ENCODE assay signal across 9 cellular contexts in the genomic region with DNA sequence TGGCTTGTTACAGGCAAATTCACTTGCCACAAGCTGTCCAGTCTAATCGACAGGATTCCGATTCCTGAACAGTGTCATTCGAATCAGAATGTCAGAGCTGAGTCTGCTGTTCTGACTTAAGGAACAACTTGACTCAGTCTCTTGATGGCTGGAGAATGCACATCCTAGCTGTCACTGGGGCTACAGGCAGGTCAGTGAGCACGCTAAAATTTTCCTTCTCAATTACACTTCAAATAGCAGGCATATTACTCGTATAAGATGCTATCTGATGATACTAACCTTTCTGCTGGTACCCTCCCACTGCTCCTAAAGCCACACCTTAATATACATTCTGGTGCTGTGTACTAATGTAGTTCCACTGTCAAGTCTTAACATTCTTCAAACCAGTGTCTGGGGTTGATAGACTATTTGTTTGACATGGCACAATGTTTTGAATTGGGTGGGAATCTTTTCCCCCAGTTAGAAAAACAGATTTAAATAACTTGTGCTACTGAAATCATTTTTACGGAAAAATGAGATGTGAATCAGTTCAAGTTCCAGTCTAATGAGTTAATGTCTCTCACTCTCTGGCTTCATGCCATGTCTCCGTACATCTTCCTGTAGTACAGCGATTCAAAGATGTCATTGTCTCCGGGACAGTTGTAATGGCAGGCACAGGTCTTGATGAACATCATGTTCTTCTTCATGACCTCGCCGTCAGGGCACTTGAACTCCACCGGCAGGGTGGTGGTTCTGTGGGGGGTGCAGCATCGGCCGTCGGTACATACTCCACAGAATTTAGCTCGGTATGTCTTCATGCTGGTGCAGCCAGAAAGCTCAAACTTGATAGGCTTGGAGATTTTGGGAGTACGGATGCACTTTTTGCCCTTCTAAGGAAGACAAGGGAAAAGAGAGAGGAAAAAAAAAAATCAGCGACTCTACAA. TPM values are rescaled to one million over a fixed set of nuclear protein-coding genes. Genes with fewer than 3 reads are reported as not detected.
DNase-seq lines count a peak whose midpoint lies in the region; ATAC-seq and TF ChIP-seq lines count a peak whose summit lies in the region.
"Had no signal": no experiment of that assay in that cellular context is flagged by ENCODE, and none has a peak within 500 bp of the region (broad histone marks: within the 10 kb centered on the region; RNA-seq: fewer than 3 reads in every experiment).

No MANE protein-coding gene starts in this region.

- H3K4me3 ChIP-seq in AG09309 (ENCODE audit: control insufficient read depth, low read depth, low read length) (peak overlapping the region; percentile 83), SJCRH30 (peak overlapping the region; percentile 65), fibroblast of the aortic adventitia (ENCODE audit: low read depth, low read length) (peak overlapping the region; percentile 91), neuron (ENCODE audit: low read length) (peak overlapping the region; percentile 84)

- H3K9me3 ChIP-seq in SJCRH30 (replicated peaks): no peaks in the 10 kb centered on the region
- no peaks in the 10 kb centered on the region for H3K9me3 ChIP-seq in neuron (ENCODE audit: low read length)

- peaks cover 2% of the 10 kb centered on the region; the same call in 1 of the 2 replicates for H3K36me3 ChIP-seq in SJCRH30
- peaks cover 32% of the 10 kb centered on the region for H3K36me3 ChIP-seq in neuron (ENCODE audit: insufficient read depth, low read length)

- peaks cover 17% of the 10 kb centered on the region for H3K4me1 Mint-ChIP-seq in stimulated activated naive CD8-positive, alpha-beta T cell treated with anti-CD3 and anti-CD28 coated beads, Interleukin-15, amount 100 ng/mL, for 72 hours

- no peaks in the 10 kb centered on the region for H3K9me3 Mint-ChIP-seq in stimulated activated naive CD8-positive, alpha-beta T cell treated with anti-CD3 and anti-CD28 coated beads, Interleukin-15, amount 100 ng/mL, for 72 hours

- no peak overlapping the region for H3K27ac Mint-ChIP-seq in stimulated activated naive CD8-positive, alpha-beta T cell treated with anti-CD3 and anti-CD28 coated beads, Interleukin-15, amount 100 ng/mL, for 72 hours

- H3K4me3 Mint-ChIP-seq in stimulated activated naive CD8-positive, alpha-beta T cell treated with anti-CD3 and anti-CD28 coated beads, Interleukin-15, amount 100 ng/mL, for 72 hours: peak overlapping the region in 1 of 2 donors; percentile 25

- peak; percentile 63 for DNase-seq in AG09309 (ENCODE audit: low read depth)
- DNase-seq in SJCRH30: peak; percentile 27 to 54
- peak; percentile 81 for DNase-seq in fibroblast of the aortic adventitia (ENCODE audit: low read depth)
- no peak for DNase-seq in NCI-H2029 treated with DMSO at 0.1 percent for 48 hours (lab: John Stamatoyannopoulos, UW)
- DNase-seq in stimulated activated naive CD8-positive, alpha-beta T cell treated with anti-CD3 and anti-CD28 coated beads, Interleukin-15, amount 100 ng/mL, for 72 hours: no peak
- no peak for DNase-seq in NCI-H2196 treated with DMSO at 0.1 percent for 48 hours (lab: John Stamatoyannopoulos, UW; ENCODE audit: unreplicated experiment)

- H3K27me3 ChIP-seq in SJCRH30: no peaks in the 10 kb centered on the region
- no peaks in the 10 kb centered on the region for H3K27me3 ChIP-seq in neuron (ENCODE audit: insufficient read depth, low read length)

- TF ChIP-seq CTCF in AG09309 (IDR thresholded peaks at IDR 0.05; ENCODE audit: control insufficient read depth, insufficient read depth, low read depth, low read length, missing control alignments): no peak
- no peak for TF ChIP-seq CTCF in fibroblast of the aortic adventitia (IDR thresholded peaks at IDR 0.05; ENCODE audit: insufficient read depth, low read length)

- H3K4me1 ChIP-seq in SJCRH30: peaks cover 11% of the 10 kb centered on the region
- H3K4me1 ChIP-seq in neuron (ENCODE audit: insufficient read depth, low read length): peaks cover 46% of the 10 kb centered on the region

- H3K27ac ChIP-seq in SJCRH30: peak overlapping the region; percentile 52

- no peak overlapping the region for H2AFZ ChIP-seq in neuron (ENCODE audit: low read depth, low read length)

- peaks cover 70% of the 10 kb centered on the region for H3K27me3 Mint-ChIP-seq in stimulated activated naive CD8-positive, alpha-beta T cell treated with anti-CD3 and anti-CD28 coated beads, Interleukin-15, amount 100 ng/mL, for 72 hours

- no peak for ATAC-seq in HG03045 (IDR thresholded peaks at IDR 0.05; ENCODE audit: unreplicated experiment)
- ATAC-seq in stimulated activated naive CD8-positive, alpha-beta T cell treated with anti-CD3 and anti-CD28 coated beads, Interleukin-15, amount 100 ng/mL, for 72 hours: no peak

RNA-seq across cellular contexts. Expression of gene CCN2, which starts 2.2 kb away (rescaled TPM):
- total RNA-seq in SJCRH30 (2014; rRNA removed; shearing (Covaris generic)): 2.3 TPM in 2 replicates
- 15.9 and 118 TPM in 2 replicates for total RNA-seq in fibroblast of the aortic adventitia (ENCODE audit: low replicate concordance)
- total RNA-seq: T-helper 2 cell treated with Interferon-gamma antibody and Interleukin-4, amounts not matched to agents 100 ng/mL and 5 ng/mL, for 36 hours had no signal

Comparison
In these comparisons a context has a peak if more than half of its experiments do, and no peak if none do; other contexts are left out.
1. DNase-seq: peak in AG09309 (single experiment), SJCRH30 (2 of 2) and fibroblast of the aortic adventitia (single experiment); none in NCI-H2029 treated with DMSO at 0.1 percent for 48 hours (single experiment), stimulated activated naive CD8-positive, alpha-beta T cell treated with anti-CD3 and anti-CD28 coated beads, Interleukin-15, amount 100 ng/mL, for 72 hours (0 of 2) and NCI-H2196 treated with DMSO at 0.1 percent for 48 hours (single experiment).
2. Peak in every context shown above with its lines, with median percentiles within 50 percentile points of each other: H3K4me3 ChIP-seq.